ENCODE assay signal across 22 cellular contexts in genomic region chr9:76115982-76116646, GRCh38.
"Had no signal": no experiment of that assay in that cellular context is flagged by ENCODE, and none has a peak within 500 bp of the region (broad histone marks: within the 10 kb centered on the region; RNA-seq: fewer than 3 reads in every experiment).

No MANE protein-coding gene starts in this region.

- ATAC-seq: body of pancreas; gastrocnemius medialis; right lobe of liver; stimulated activated naive B cell treated with anti-CD40 and anti-IgM and Interleukin-4, amounts not matched to agents 10 μg/mL and 1 μg/mL and 100 μg/mL, for 72 hours; T-helper 17 cell; upper lobe of right lung had no signal

- H3K9me3 ChIP-seq: body of pancreas, esophagus squamous epithelium, gastrocnemius medialis, right lobe of liver, thyroid gland, upper lobe of right lung had no signal

- DNase-seq: activated B cell treated with CpG ODN at 0.5 μM for 24 hours; activated CD4-positive, alpha-beta T cell treated with anti-CD3 and anti-CD28 coated beads, Interleukin-2, amount 10 ng/mL, durations not matched to agents 24 days and 14 days; activated effector memory CD4-positive, alpha-beta T cell treated with anti-CD3 and anti-CD28 coated beads, Interleukin-2, amount 50 U/mL, for 16 hours; activated T-cell treated with anti-CD3 and anti-CD28 coated beads, Interleukin-2, amount 50 U/mL, for 48 hours; body of pancreas; cortex of kidney; endodermal cell; esophagus squamous epithelium; gastrocnemius medialis; hypothalamus; midbrain; occipital lobe; posterior cingulate gyrus; right lobe of liver; stimulated activated CD4-positive, alpha-beta T cell treated with anti-CD3 and anti-CD28 coated beads, Interleukin-2, amount 100 ng/mL, for 24 hours; stimulated activated naive B cell treated with anti-CD40 and anti-IgM and Interleukin-4, amounts not matched to agents 10 μg/mL and 1 μg/mL and 100 μg/mL, for 72 hours; T-helper 17 cell; thyroid gland; upper lobe of right lung had no signal

- H3K27ac ChIP-seq: body of pancreas, cardiac muscle cell, gastrocnemius medialis, right lobe of liver, skin epidermis, thyroid gland, upper lobe of right lung had no signal

- H3K4me3 ChIP-seq: body of pancreas, cardiac muscle cell, esophagus squamous epithelium, gastrocnemius medialis, right lobe of liver, skin epidermis, thyroid gland, upper lobe of right lung had no signal

- H3K27me3 Mint-ChIP-seq: activated B cell treated with CpG ODN at 0.5 μM for 24 hours; activated CD4-positive, alpha-beta T cell treated with anti-CD3 and anti-CD28 coated beads, Interleukin-2, amount 10 ng/mL, durations not matched to agents 24 days and 14 days; stimulated activated naive B cell treated with anti-CD40 and anti-IgM and Interleukin-4, amounts not matched to agents 10 μg/mL and 1 μg/mL and 100 μg/mL, for 72 hours; T-helper 17 cell had no signal

- H3K27ac Mint-ChIP-seq: activated B cell treated with CpG ODN at 0.5 μM for 24 hours; activated CD4-positive, alpha-beta T cell treated with anti-CD3 and anti-CD28 coated beads, Interleukin-2, amount 10 ng/mL, durations not matched to agents 24 days and 14 days; endodermal cell; stimulated activated naive B cell treated with anti-CD40 and anti-IgM and Interleukin-4, amounts not matched to agents 10 μg/mL and 1 μg/mL and 100 μg/mL, for 72 hours; T-helper 17 cell had no signal

- H3K36me3 Mint-ChIP-seq: stimulated activated naive B cell treated with anti-CD40 and anti-IgM and Interleukin-4, amounts not matched to agents 10 μg/mL and 1 μg/mL and 100 μg/mL, for 72 hours had no signal

- H3K4me3 Mint-ChIP-seq: activated B cell treated with CpG ODN at 0.5 μM for 24 hours; activated CD4-positive, alpha-beta T cell treated with anti-CD3 and anti-CD28 coated beads, Interleukin-2, amount 10 ng/mL, durations not matched to agents 24 days and 14 days; endodermal cell; neural crest cell; stimulated activated naive B cell treated with anti-CD40 and anti-IgM and Interleukin-4, amounts not matched to agents 10 μg/mL and 1 μg/mL and 100 μg/mL, for 72 hours; T-helper 17 cell had no signal

- H3K9me3 Mint-ChIP-seq: activated B cell treated with CpG ODN at 0.5 μM for 24 hours; endodermal cell; neural crest cell; stimulated activated naive B cell treated with anti-CD40 and anti-IgM and Interleukin-4, amounts not matched to agents 10 μg/mL and 1 μg/mL and 100 μg/mL, for 72 hours had no signal

- H3K4me1 ChIP-seq: body of pancreas, right lobe of liver, thyroid gland, upper lobe of right lung had no signal

- H3K36me3 ChIP-seq: cardiac muscle cell, esophagus squamous epithelium, gastrocnemius medialis, right lobe of liver, thyroid gland, upper lobe of right lung had no signal

- H3K4me1 Mint-ChIP-seq: activated B cell treated with CpG ODN at 0.5 μM for 24 hours; activated CD4-positive, alpha-beta T cell treated with anti-CD3 and anti-CD28 coated beads, Interleukin-2, amount 10 ng/mL, durations not matched to agents 24 days and 14 days; neural crest cell; stimulated activated naive B cell treated with anti-CD40 and anti-IgM and Interleukin-4, amounts not matched to agents 10 μg/mL and 1 μg/mL and 100 μg/mL, for 72 hours had no signal

- H3K27me3 ChIP-seq: body of pancreas, cardiac muscle cell, esophagus squamous epithelium, gastrocnemius medialis, right lobe of liver, thyroid gland, upper lobe of right lung had no signal
